Comparison of ENCODE assay signal across 15 cellular contexts in genomic region chr17:41735744-41736143, GRCh38. TPM values are rescaled to one million over a fixed set of nuclear protein-coding genes. Genes with fewer than 3 reads are reported as not detected.
DNase-seq lines count a peak whose midpoint lies in the region; ATAC-seq and TF ChIP-seq lines count a peak whose summit lies in the region.
"Had no signal": no experiment of that assay in that cellular context is flagged by ENCODE, and none has a peak within 500 bp of the region (broad histone marks: within the 10 kb centered on the region; RNA-seq: fewer than 3 reads in every experiment).

No MANE protein-coding gene starts in this region.

- CTCF ChIA-PET in WTC11 (lab: Charles Lee) = interaction anchor here (0.7 to 3.9 kb wide), 7 partner anchors 8 to 486 kb away, joined by 3 to 37 read pairs (median 4); partner anchors contain the start of gene JUP

- H3K4me1 Mint-ChIP-seq in activated naive CD8-positive, alpha-beta T cell (ENCODE audit: low read depth) = peaks cover 9% of the 10 kb centered on the region
- peaks cover 7% of the 10 kb centered on the region for H3K4me1 Mint-ChIP-seq in activated naive CD8-positive, alpha-beta T cell treated with anti-CD3 and anti-CD28 coated beads for 36 hours
- peaks cover 22% of the 10 kb centered on the region for H3K4me1 Mint-ChIP-seq in WTC11
- peaks cover 52% of the 10 kb centered on the region for H3K4me1 Mint-ChIP-seq in nephron progenitor cell

- H3K27me3 Mint-ChIP-seq in activated naive CD8-positive, alpha-beta T cell = peaks cover 27% of the 10 kb centered on the region
- H3K27me3 Mint-ChIP-seq in activated naive CD8-positive, alpha-beta T cell treated with anti-CD3 and anti-CD28 coated beads for 36 hours = peaks cover 71% of the 10 kb centered on the region
- H3K27me3 Mint-ChIP-seq in WTC11 (ENCODE audit: low read depth) (peaks cover 72% of the 10 kb centered on the region), nephron progenitor cell (ENCODE audit: low read depth, poor library complexity) (peaks cover 71% of the 10 kb centered on the region)

- H3K4me3 Mint-ChIP-seq in activated naive CD8-positive, alpha-beta T cell = peak overlapping the region; percentile 2
- no peak overlapping the region for H3K4me3 Mint-ChIP-seq in activated naive CD8-positive, alpha-beta T cell treated with anti-CD3 and anti-CD28 coated beads for 36 hours
- H3K4me3 Mint-ChIP-seq in WTC11 (peak overlapping the region; percentile 38; the same call in 1 of the 2 replicates), nephron progenitor cell (peak overlapping the region; percentile 23)

- no peaks in the 10 kb centered on the region for H3K36me3 Mint-ChIP-seq in activated naive CD8-positive, alpha-beta T cell
- H3K36me3 Mint-ChIP-seq in activated naive CD8-positive, alpha-beta T cell treated with anti-CD3 and anti-CD28 coated beads for 36 hours = no peaks in the 10 kb centered on the region
- H3K36me3 Mint-ChIP-seq in WTC11 = no peaks in the 10 kb centered on the region
- no peaks in the 10 kb centered on the region for H3K36me3 Mint-ChIP-seq in nephron progenitor cell (ENCODE audit: low read depth)
- H3K36me3 Mint-ChIP-seq: CD8-positive, alpha-beta memory T cell had no signal

- POLR2A ChIA-PET in WTC11 (lab: Charles Lee) = no interaction called here

- no peak for ATAC-seq in WTC11

- H3K9me3 Mint-ChIP-seq in activated naive CD8-positive, alpha-beta T cell (ENCODE audit: low read depth) = no peaks in the 10 kb centered on the region
- no peaks in the 10 kb centered on the region for H3K9me3 Mint-ChIP-seq in activated naive CD8-positive, alpha-beta T cell treated with anti-CD3 and anti-CD28 coated beads for 36 hours
- H3K9me3 Mint-ChIP-seq in WTC11 = no peaks in the 10 kb centered on the region
- no peaks in the 10 kb centered on the region for H3K9me3 Mint-ChIP-seq in nephron progenitor cell
- H3K9me3 Mint-ChIP-seq: CD8-positive, alpha-beta memory T cell had no signal

- intact Hi-C loops in cardiac septum (cut with DNase I) = loop anchor here (10.0 kb wide), 1 partner anchor 139 kb away; no protein-coding TSS in a partner anchor

- H3K27ac Mint-ChIP-seq in activated naive CD8-positive, alpha-beta T cell = no peak overlapping the region
- no peak overlapping the region for H3K27ac Mint-ChIP-seq in activated naive CD8-positive, alpha-beta T cell treated with anti-CD3 and anti-CD28 coated beads for 36 hours
- no peak overlapping the region for H3K27ac Mint-ChIP-seq in WTC11
- H3K27ac Mint-ChIP-seq in nephron progenitor cell = no peak overlapping the region

- no peak for TF ChIP-seq CTCF in WTC11 (IDR thresholded peaks at IDR 0.05)
- TF ChIP-seq CTCF in nephron progenitor cell (IDR thresholded peaks at IDR 0.05) = no peak

- DNase-seq in activated naive CD8-positive, alpha-beta T cell treated with anti-CD3 and anti-CD28 coated beads for 36 hours = no peak
- DNase-seq in WTC11 (ENCODE audit: low spot score) (no peak), nephron progenitor cell (no peak), cardiac septum (ENCODE audit: low spot score) (no peak), germinal center (ENCODE audit: low spot score) (no peak), inferior parietal cortex (ENCODE audit: extremely low spot score) (no peak)
- no peak for DNase-seq in stimulated activated CD8-positive, alpha-beta memory T cell treated with anti-CD3 and anti-CD28 coated beads, Interleukin-4, amount 100 ng/mL, for 48 hours
- DNase-seq: Caco-2; CD8-positive, alpha-beta memory T cell; DND-41; GDM1; GOT3; HCEC 1CT had no signal

TF ChIP-seq in WTC11, 78 proteins besides CTCF, POLR2A, EP300 and RAD21:
- no peak for TF ChIP-seq USF1 (CRISPR knock-in tag; IDR thresholded peaks at IDR 0.05)
- no peak for TF ChIP-seq FOXP4 (CRISPR knock-in tag; IDR thresholded peaks at IDR 0.05)
- TF ChIP-seq TCF7 (CRISPR knock-in tag; IDR thresholded peaks at IDR 0.05; ENCODE audit: low read depth) = no peak
- TF ChIP-seq E2F5 (CRISPR knock-in tag; IDR thresholded peaks at IDR 0.05) = no peak
- TF ChIP-seq ZNF138 (CRISPR knock-in tag; conservative IDR thresholded peaks at IDR 0.05) = no peak
- no peak for TF ChIP-seq NFYB (CRISPR knock-in tag; conservative IDR thresholded peaks at IDR 0.05; ENCODE audit: low read depth)
- TF ChIP-seq IRF2 (CRISPR knock-in tag; IDR thresholded peaks at IDR 0.05; ENCODE audit: borderline replicate concordance, low read depth) = no peak
- TF ChIP-seq NR2C2 (CRISPR knock-in tag; IDR thresholded peaks at IDR 0.05) = no peak
- no peak for TF ChIP-seq TEAD1 (CRISPR knock-in tag; IDR thresholded peaks at IDR 0.05)

RNA-seq across cellular contexts. Expression of gene HAP1, which starts 1.3 kb away (rescaled TPM):
- under 1 TPM in 1 of 2 experiments, not detected in 1; 0.08 TPM for total RNA-seq in activated naive CD8-positive, alpha-beta T cell treated with anti-CD3 and anti-CD28 coated beads for 36 hours
- total RNA-seq in WTC11 (2021) = 4.4 to 5.0 TPM (median 4.4 TPM) in 3 replicates
- total RNA-seq in cardiac septum = 0.08 TPM

RNA-seq across cellular contexts. Expression of gene GAST, which starts 23.6 kb away (rescaled TPM):
- not detected for total RNA-seq in activated naive CD8-positive, alpha-beta T cell treated with anti-CD3 and anti-CD28 coated beads for 36 hours
- total RNA-seq in WTC11 (2021) = not detected in 3 replicates
- not detected for total RNA-seq in cardiac septum
- total RNA-seq: A673; CD8-positive, alpha-beta memory T cell had no signal

RNA-seq across cellular contexts. Expression of gene EIF1, which starts 47.1 kb away (rescaled TPM):
- total RNA-seq in activated naive CD8-positive, alpha-beta T cell treated with anti-CD3 and anti-CD28 coated beads for 36 hours = 1,000 to 10,000 TPM; 1,196 to 1,277 TPM
- 466 to 481 TPM (median 475 TPM) in 3 replicates for total RNA-seq in WTC11 (2021)
- 1,014 TPM for total RNA-seq in cardiac septum

RNA-seq across cellular contexts. Expression of gene JUP, which starts 50.8 kb away (rescaled TPM):
- 1 to 10 TPM; 2.7 to 3.7 TPM for total RNA-seq in activated naive CD8-positive, alpha-beta T cell treated with anti-CD3 and anti-CD28 coated beads for 36 hours
- total RNA-seq in WTC11 (2021) (93.5 to 103 TPM (median 100 TPM) in 3 replicates), cardiac septum (150 TPM)
